In genomic region chr12:108255203-108255602, GRCh38 we compare ENCODE assay signal across 16 cellular contexts.
A peak's percentile ranks its signal among the peaks of the same experiment; 100 is the strongest.
DNase-seq lines count a peak whose midpoint lies in the region; ATAC-seq, FAIRE-seq and TF ChIP-seq lines count a peak whose summit lies in the region.
"Had no signal": no experiment of that assay in that cellular context is flagged by ENCODE, and none has a peak within 500 bp of the region (broad histone marks: within the 10 kb centered on the region; RNA-seq: fewer than 3 reads in every experiment).

No MANE protein-coding gene starts in this region.

- H4K20me1 ChIP-seq in GM23338 (replicated peaks; ENCODE audit: insufficient read depth) (no peaks in the 10 kb centered on the region), K562 (replicated peaks; ENCODE audit: control insufficient read depth, insufficient read depth, low read length) (no peaks in the 10 kb centered on the region; the same call in 1 of the 2 replicates), neural progenitor cell (ENCODE audit: low read depth) (no peaks in the 10 kb centered on the region)

- H3K4me2 ChIP-seq in GM23338 (no peak overlapping the region), K562 (ENCODE audit: insufficient read depth, low read length) (no peak overlapping the region), neural progenitor cell (no peak overlapping the region)

- TF ChIP-seq EP300 in K562 (IDR thresholded peaks at IDR 0.05; ENCODE audit: low read length), result no peak

- H3K79me2 ChIP-seq in GM23338 (replicated peaks; ENCODE audit: insufficient read depth) (no peaks in the 10 kb centered on the region), K562 (ENCODE audit: control insufficient read depth, insufficient read depth, low read length) (no peaks in the 10 kb centered on the region), neural progenitor cell (ENCODE audit: low read depth) (no peaks in the 10 kb centered on the region)

- no peak for TF ChIP-seq POLR2A in K562 (conservative IDR thresholded peaks at IDR 0.05)

- DNase-seq in GM23338 (ENCODE audit: low spot score), result no peak
- no peak for DNase-seq in K562 (ENCODE audit: extremely low read depth in 1 of 4, low spot score in 3 of 4)
- no peak for DNase-seq in glutamatergic neuron
- DNase-seq in neural progenitor cell (ENCODE audit: low spot score), result no peak
- no peak for DNase-seq in H7
- no peak for DNase-seq in SIG-M5 treated with dmso at 0.1 percent for 504 hours (lab: John Stamatoyannopoulos, UW; ENCODE audit: unreplicated experiment)
- DNase-seq: Calu3; CD4-positive, alpha-beta memory T cell; COR-L47; DMS53; DMS79 treated with DMSO at 0.1 percent for 48 hours; GF-D8; HFFc6 had no signal

- in situ Hi-C loops in K562 (cut with MboI), result no loop called here

- no peak overlapping the region for H3K27ac Mint-ChIP-seq in GM23338
- H3K27ac Mint-ChIP-seq in glutamatergic neuron (ENCODE audit: unreplicated experiment), result peak overlapping the region; percentile 20
- peak overlapping the region; percentile 96 for H3K27ac Mint-ChIP-seq in neural progenitor cell
- H3K27ac Mint-ChIP-seq: CD4-positive, alpha-beta memory T cell; HFFc6 had no signal

- H3K36me3 ChIP-seq in GM23338 (ENCODE audit: insufficient read depth) (no peaks in the 10 kb centered on the region), K562 (ENCODE audit: control insufficient read depth, insufficient read depth, low read length) (no peaks in the 10 kb centered on the region), neural progenitor cell (no peaks in the 10 kb centered on the region), H7 (replicated peaks; ENCODE audit: control insufficient read depth, insufficient read depth, low read length) (no peaks in the 10 kb centered on the region)
- H3K36me3 ChIP-seq: HAP-1 had no signal

- H3K9me2 ChIP-seq in GM23338 (ENCODE audit: insufficient read depth), result peaks cover 5% of the 10 kb centered on the region; the same call in 1 of the 2 replicates

- H3K36me3 Mint-ChIP-seq in GM23338 (ENCODE audit: low read depth), result peaks cover 8% of the 10 kb centered on the region; the same call in 1 of the 3 replicates
- H3K36me3 Mint-ChIP-seq in glutamatergic neuron (ENCODE audit: unreplicated experiment), result peaks cover 11% of the 10 kb centered on the region
- no peaks in the 10 kb centered on the region for H3K36me3 Mint-ChIP-seq in neural progenitor cell
- H3K36me3 Mint-ChIP-seq: CD4-positive, alpha-beta memory T cell had no signal

- intact Hi-C loops in K562 (cut with micrococcal nuclease), result no loop called here

- FAIRE-seq in K562 (lab: Jason Lieb, UNC), result no peak
- FAIRE-seq: GM12891, GM18507 had no signal

- H2AFZ ChIP-seq in GM23338, result peak overlapping the region; percentile 38; the same call in 1 of the 2 replicates
- H2AFZ ChIP-seq in K562 (ENCODE audit: low read depth, low read length), result no peak overlapping the region
- H2AFZ ChIP-seq in neural progenitor cell (replicated peaks), result no peak overlapping the region

- H3K4me3 Mint-ChIP-seq in GM23338 (no peak overlapping the region), glutamatergic neuron (ENCODE audit: unreplicated experiment) (no peak overlapping the region), neural progenitor cell (no peak overlapping the region)
- H3K4me3 Mint-ChIP-seq: CD4-positive, alpha-beta memory T cell; HFFc6 had no signal

- peaks cover 24% of the 10 kb centered on the region for H3K4me1 ChIP-seq in GM23338 (ENCODE audit: insufficient read depth)
- no peaks in the 10 kb centered on the region for H3K4me1 ChIP-seq in K562 (replicated peaks in 1 of 2; ENCODE audit: control insufficient read depth in 2 of 2, insufficient read depth in 2 of 2, low read length in 2 of 2)
- peaks cover 24% of the 10 kb centered on the region for H3K4me1 ChIP-seq in neural progenitor cell
- H3K4me1 ChIP-seq: HAP-1 had no signal

- H3K9me1 ChIP-seq in K562 (ENCODE audit: control insufficient read depth, insufficient read depth, low read length), result no peaks in the 10 kb centered on the region

- CTCF ChIA-PET in K562 (lab: Yijun Ruan, JAX; ENCODE audit: low intra/inter-chr PET ratio), result no interaction called here

- 0% methylated on average over 3 of the region's 3 CpGs for WGBS in K562 (ENCODE audit: insufficient coverage, low coverage, missing lambda C conversion rate)

- H3K4me1 Mint-ChIP-seq in GM23338, result peaks cover 30% of the 10 kb centered on the region
- peaks cover 24% of the 10 kb centered on the region for H3K4me1 Mint-ChIP-seq in glutamatergic neuron (ENCODE audit: low read depth, unreplicated experiment)
- peaks cover 75% of the 10 kb centered on the region for H3K4me1 Mint-ChIP-seq in neural progenitor cell

- H3K27me3 ChIP-seq in GM23338 (ENCODE audit: insufficient read depth), result no peaks in the 10 kb centered on the region
- peaks cover 5 to 24% of the 10 kb centered on the region in 2 experiments for H3K27me3 ChIP-seq in K562 (ENCODE audit: control insufficient read depth in 2 of 2, insufficient read depth in 2 of 2, low read length in 2 of 2)
- H3K27me3 ChIP-seq in neural progenitor cell, result no peaks in the 10 kb centered on the region
- no peaks in the 10 kb centered on the region; the same call in 1 of the 2 replicates for H3K27me3 ChIP-seq in H7 (ENCODE audit: control insufficient read depth, insufficient read depth, low read length)

- POLR2A ChIA-PET in K562 (lab: Yijun Ruan, JAX), result no interaction called here

- H3F3A ChIP-seq in GM23338 (replicated peaks; ENCODE audit: low read depth) (no peaks in the 10 kb centered on the region), neural progenitor cell (ENCODE audit: low read depth) (no peaks in the 10 kb centered on the region)

- ATAC-seq in GM23338 (no peak), K562 (no peak)

- H3K9me3 Mint-ChIP-seq in GM23338, result peaks cover 15% of the 10 kb centered on the region
- H3K9me3 Mint-ChIP-seq in glutamatergic neuron (ENCODE audit: unreplicated experiment), result no peaks in the 10 kb centered on the region
- peaks cover 15% of the 10 kb centered on the region for H3K9me3 Mint-ChIP-seq in neural progenitor cell

- BruUV-seq in K562 (replicated peaks; lab: Mats Ljungman, UMichigan), result no TSS peak

- H3K9ac ChIP-seq in K562 (ENCODE audit: insufficient read depth in 1 of 2, low read depth in 2 of 2, low read length in 2 of 2), result no peak overlapping the region
- no peak overlapping the region for H3K9ac ChIP-seq in neural progenitor cell

- no peaks in the 10 kb centered on the region for H3K9me3 ChIP-seq in K562 (replicated peaks; ENCODE audit: control insufficient read depth, insufficient read depth, low read depth, low read length)
- H3K9me3 ChIP-seq in neural progenitor cell (ENCODE audit: low read depth), result peaks cover under 1% of the 10 kb centered on the region
- H3K9me3 ChIP-seq: HAP-1 had no signal

- TF ChIP-seq RAD21 in K562 (CRISPR knock-in tag; conservative IDR thresholded peaks at IDR 0.05 in 1 of 2, IDR thresholded peaks at IDR 0.05 in 1 of 2), result no peak

- H3K27ac ChIP-seq in GM23338 (ENCODE audit: low read depth) (no peak overlapping the region), K562 (ENCODE audit: extremely low read depth, low read depth, low read length) (no peak overlapping the region), neural progenitor cell (no peak overlapping the region)

- H3K4me3 ChIP-seq in GM23338, result no peak overlapping the region
- H3K4me3 ChIP-seq in K562, result no peak overlapping the region
- no peak overlapping the region for H3K4me3 ChIP-seq in neural progenitor cell
- no peak overlapping the region for H3K4me3 ChIP-seq in H7 (ENCODE audit: insufficient read depth, low read depth, low read length)
- H3K4me3 ChIP-seq: HAP-1 had no signal

- no peak for TF ChIP-seq CTCF in GM23338 (conservative IDR thresholded peaks at IDR 0.05; ENCODE audit: low read depth in 2 of 2)
- no peak for TF ChIP-seq CTCF in K562 (IDR thresholded peaks at IDR 0.05 in 2 of 3, conservative IDR thresholded peaks at IDR 0.05 in 1 of 3; ENCODE audit: insufficient read depth in 2 of 3, low read depth in 1 of 3, low read length in 3 of 3)
- no peak for TF ChIP-seq CTCF in glutamatergic neuron (IDR thresholded peaks at IDR 0.05; ENCODE audit: partially characterized antibody, unreplicated experiment)
- no peak for TF ChIP-seq CTCF in neural progenitor cell (IDR thresholded peaks at IDR 0.05)

- H3K27me3 Mint-ChIP-seq in GM23338 (ENCODE audit: insufficient read depth, low read depth, poor library complexity) (peaks cover 6% of the 10 kb centered on the region), glutamatergic neuron (ENCODE audit: unreplicated experiment) (peaks cover 8% of the 10 kb centered on the region), neural progenitor cell (ENCODE audit: insufficient read depth, low read depth) (peaks cover 16% of the 10 kb centered on the region)

TF ChIP-seq in GM23338, 12 proteins besides CTCF, POLR2A, EP300 and RAD21 (continues in another document):
- no peak for TF ChIP-seq ETS1 (IDR thresholded peaks at IDR 0.05)
- no peak for TF ChIP-seq CREB1 (CRISPR knock-in tag; IDR thresholded peaks at IDR 0.05; ENCODE audit: low read depth)
- no peak for TF ChIP-seq EZH2phosphoT487 (IDR thresholded peaks at IDR 0.05; ENCODE audit: unreplicated experiment)
